In genomic region chr12:121792607-121793500, GRCh38 we compare ENCODE assay signal across 8 cellular contexts. TPM values are rescaled to one million over a fixed set of nuclear protein-coding genes. Genes with fewer than 3 reads are reported as not detected.
DNase-seq lines count a peak whose midpoint lies in the region; ATAC-seq and TF ChIP-seq lines count a peak whose summit lies in the region.

No MANE protein-coding gene starts in this region.

- H3K4me3 Mint-ChIP-seq in CD4-positive, alpha-beta T cell = peak overlapping the region; percentile 90

- H3K36me3 Mint-ChIP-seq in CD4-positive, alpha-beta T cell (ENCODE audit: low read depth) = peaks cover 69% of the 10 kb centered on the region

- intact Hi-C loops in CD4-positive, alpha-beta T cell (cut with DNase I, micrococcal nuclease) = loop anchor here (5.0 kb wide), 2 partner anchors 81 to 166 kb away; partner anchors contain the start of genes TMEM120B (in 2 of the 2) and ORAI1 (in 1 of the 2)

- H3K4me1 Mint-ChIP-seq in CD4-positive, alpha-beta T cell (ENCODE audit: low read depth) = peaks cover 73% of the 10 kb centered on the region

- POLR2A ChIA-PET in CD4-positive, alpha-beta T cell (lab: Charles Lee) = interaction anchor here (0.6 to 34.6 kb wide), 10 partner anchors 5 to 734 kb away, joined by 3 to 1869 read pairs (median 17); partner anchors contain the start of genes KDM2B, KNTC1, ORAI1 and PSMD9

- H3K27me3 ChIP-seq in CD4-positive, alpha-beta T cell (ENCODE audit: control insufficient read depth, insufficient read depth, low read length) = no peaks in the 10 kb centered on the region
- H3K27me3 ChIP-seq in hepatocyte = no peaks in the 10 kb centered on the region

- no peaks in the 10 kb centered on the region for H3K36me3 ChIP-seq in hepatocyte (replicated peaks; ENCODE audit: insufficient read depth, low read depth)

- DNase-seq in CD4-positive, alpha-beta T cell = peak in 7 of 10 experiments; percentile 46 to 63 (median 49)
- DNase-seq in LNCaP clone FGC (ENCODE audit: low read depth) (no peak), hepatocyte (ENCODE audit: low spot score) (peak; percentile 80), HT-29 (ENCODE audit: low spot score) (no peak)
- peak; percentile 66 for DNase-seq in activated naive CD4-positive, alpha-beta T cell treated with Interleukin-2 at 50 U/mL for 16 hours
- DNase-seq in stimulated activated CD4-positive, alpha-beta T cell treated with anti-CD3 and anti-CD28 coated beads, Interleukin-4, amount 100 ng/mL, for 24 hours = peak; percentile 62

- WGBS in hepatocyte (ENCODE audit: low lambda C conversion rate, missing lambda C conversion rate) = 21% methylated on average over 30 of the region's 53 CpGs

- peak overlapping the region; percentile 97 for H3K27ac Mint-ChIP-seq in CD4-positive, alpha-beta T cell

- no peaks in the 10 kb centered on the region for H3K27me3 Mint-ChIP-seq in CD4-positive, alpha-beta T cell

- H3K4me3 ChIP-seq in LNCaP clone FGC (ENCODE audit: low read depth, low read length) (peak overlapping the region; percentile 68), hepatocyte (peak overlapping the region; percentile 72)

- peaks cover 62% of the 10 kb centered on the region for H3K79me2 ChIP-seq in hepatocyte

- no peaks in the 10 kb centered on the region for H3K9me2 ChIP-seq in hepatocyte (replicated peaks; ENCODE audit: insufficient read depth)

- H3K9me3 ChIP-seq in CD4-positive, alpha-beta T cell (ENCODE audit: control insufficient read depth, low read length) = no peaks in the 10 kb centered on the region
- no peaks in the 10 kb centered on the region for H3K9me3 ChIP-seq in hepatocyte (ENCODE audit: low read depth)

- peak overlapping the region; percentile 96 for H3K4me2 ChIP-seq in hepatocyte

- no peaks in the 10 kb centered on the region for H3K9me3 Mint-ChIP-seq in CD4-positive, alpha-beta T cell

- CTCF ChIA-PET in CD4-positive, alpha-beta T cell (lab: Charles Lee) = interaction anchor here (1.4 to 14.7 kb wide), 16 partner anchors 10 to 301 kb away, joined by 3 to 746 read pairs (median 24); partner anchors contain the start of genes PSMD9 and SETD1B

- ATAC-seq in CD4-positive, alpha-beta T cell (ENCODE audit: poor library complexity) = peak; percentile 9
- no peak for ATAC-seq in GM19023 (IDR thresholded peaks at IDR 0.05; ENCODE audit: unreplicated experiment)
- no peak for ATAC-seq in GM21528 (IDR thresholded peaks at IDR 0.05; ENCODE audit: low FRiP score, unreplicated experiment)

- H4K20me1 ChIP-seq in hepatocyte (ENCODE audit: insufficient read depth, poor library complexity, severe bottlenecking) = peaks cover 14% of the 10 kb centered on the region

- peaks cover 34% of the 10 kb centered on the region for H3K4me1 ChIP-seq in hepatocyte (ENCODE audit: insufficient read depth)

- peak overlapping the region; percentile 94 for H3K27ac ChIP-seq in CD4-positive, alpha-beta T cell (ENCODE audit: low read depth, low read length)
- H3K27ac ChIP-seq in hepatocyte = peak overlapping the region; percentile 99

- no peak for TF ChIP-seq CTCF in CD4-positive, alpha-beta T cell (IDR thresholded peaks at IDR 0.05)
- TF ChIP-seq CTCF in LNCaP clone FGC (IDR thresholded peaks at IDR 0.05; ENCODE audit: control insufficient read depth, extremely low read depth, insufficient read depth) = no peak
- peak; percentile 8 for TF ChIP-seq CTCF in hepatocyte (IDR thresholded peaks at IDR 0.05; ENCODE audit: poor library complexity)

- peak overlapping the region; percentile 47 for H2AFZ ChIP-seq in hepatocyte

RNA-seq across cellular contexts. Expression of gene RHOF, which starts 0.6 kb away (rescaled TPM):
- 100 to 1,000 TPM; 155 to 164 TPM for total RNA-seq in CD4-positive, alpha-beta T cell
- total RNA-seq in hepatocyte = 38.7 and 45.3 TPM in 2 replicates
- polyA plus RNA-seq in hepatocyte = 40.4 and 43.6 TPM in 2 replicates
- 35.1 and 37.2 TPM in 2 replicates for total RNA-seq in HT-29 (2014; rRNA removed; shearing (Covaris generic))

RNA-seq across cellular contexts. Expression of gene SETD1B, which starts 11.0 kb away (rescaled TPM):
- 100 to 1,000 TPM; 146 to 151 TPM for total RNA-seq in CD4-positive, alpha-beta T cell
- 2.7 and 3.8 TPM in 2 replicates for total RNA-seq in hepatocyte
- polyA plus RNA-seq in hepatocyte = 2.5 and 2.7 TPM in 2 replicates
- total RNA-seq in HT-29 (2014; rRNA removed; shearing (Covaris generic)) = 7.2 and 7.7 TPM in 2 replicates

Comparison
In these comparisons a context has a peak if more than half of its experiments do, and no peak if none do; other contexts are left out.
1. DNase-seq: peak in CD4-positive, alpha-beta T cell (7 of 10), activated naive CD4-positive, alpha-beta T cell treated with Interleukin-2 at 50 U/mL for 16 hours (single experiment), hepatocyte (single experiment) and stimulated activated CD4-positive, alpha-beta T cell treated with anti-CD3 and anti-CD28 coated beads, Interleukin-4, amount 100 ng/mL, for 24 hours (single experiment); none in LNCaP clone FGC (single experiment) and HT-29 (single experiment).
2. RNA of gene SETD1B, which starts 11.0 kb away (total RNA-seq): 146 to 151 TPM in CD4-positive, alpha-beta T cell; 7.2 to 7.7 TPM in HT-29 and 2.7 to 3.8 TPM in hepatocyte; every median in the first group is over 10 times any median in the second.